In genomic region chr7:105521731-105522458, GRCh38 we compare ENCODE assay signal across 8 cellular contexts. TPM values are rescaled to one million over a fixed set of nuclear protein-coding genes. Genes with fewer than 3 reads are reported as not detected.
A peak's percentile ranks its signal among the peaks of the same experiment; 100 is the strongest.
DNase-seq lines count a peak whose midpoint lies in the region; ATAC-seq and TF ChIP-seq lines count a peak whose summit lies in the region.

A gene with protein sequence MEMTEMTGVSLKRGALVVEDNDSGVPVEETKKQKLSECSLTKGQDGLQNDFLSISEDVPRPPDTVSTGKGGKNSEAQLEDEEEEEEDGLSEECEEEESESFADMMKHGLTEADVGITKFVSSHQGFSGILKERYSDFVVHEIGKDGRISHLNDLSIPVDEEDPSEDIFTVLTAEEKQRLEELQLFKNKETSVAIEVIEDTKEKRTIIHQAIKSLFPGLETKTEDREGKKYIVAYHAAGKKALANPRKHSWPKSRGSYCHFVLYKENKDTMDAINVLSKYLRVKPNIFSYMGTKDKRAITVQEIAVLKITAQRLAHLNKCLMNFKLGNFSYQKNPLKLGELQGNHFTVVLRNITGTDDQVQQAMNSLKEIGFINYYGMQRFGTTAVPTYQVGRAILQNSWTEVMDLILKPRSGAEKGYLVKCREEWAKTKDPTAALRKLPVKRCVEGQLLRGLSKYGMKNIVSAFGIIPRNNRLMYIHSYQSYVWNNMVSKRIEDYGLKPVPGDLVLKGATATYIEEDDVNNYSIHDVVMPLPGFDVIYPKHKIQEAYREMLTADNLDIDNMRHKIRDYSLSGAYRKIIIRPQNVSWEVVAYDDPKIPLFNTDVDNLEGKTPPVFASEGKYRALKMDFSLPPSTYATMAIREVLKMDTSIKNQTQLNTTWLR (minus strand): TSS chr7:105522271. CDS start chr7:105508512, 13,759 bp downstream.

- CTCF ChIA-PET in IMR-90 (lab: Yijun Ruan, JAX), result no interaction called here

- intact Hi-C loops in IMR-90 (cut with micrococcal nuclease), result loop anchor here (5.0 kb wide), 1 partner anchor 135 kb away; the partner anchor contains the start of gene SRPK2

- peaks cover 7 to 27% of the 10 kb centered on the region in 2 experiments; a peak in 2 of 4 replicates for H3K79me1 ChIP-seq in IMR-90 (ENCODE audit: low read depth in 1 of 2, low read length in 2 of 2)

- 0% methylated on average over 26 of the region's 96 CpGs; no CpG with 5 or more reads in 1 of the 2 experiments for WGBS in IMR-90 (ENCODE audit: extremely low coverage in 2 of 2, insufficient read length in 1 of 2), 2 experiments

- H3K27me3 Mint-ChIP-seq in activated T-cell treated with anti-CD3 and anti-CD28 coated beads, Interleukin-2, amount 50 U/mL, for 4 hours (ENCODE audit: low read depth), result no peaks in the 10 kb centered on the region

- H3K4ac ChIP-seq in IMR-90 (ENCODE audit: low read depth, low read length), result peak within 1 kb of the TSS; percentile 74

- H3K9me3 ChIP-seq in IMR-90 (ENCODE audit: control insufficient read depth, insufficient read depth, low read length), result no peaks in the 10 kb centered on the region

- H3K23ac ChIP-seq in IMR-90 (ENCODE audit: low read depth, low read length), result peak within 1 kb of the TSS; percentile 74

- H3K4me1 Mint-ChIP-seq in activated T-cell treated with anti-CD3 and anti-CD28 coated beads, Interleukin-2, amount 50 U/mL, for 4 hours (ENCODE audit: low read depth), result peaks cover 13% of the 10 kb centered on the region

- DNase-seq in DMS114 treated with DMSO at 0.1 percent for 48 hours (lab: John Stamatoyannopoulos, UW; ENCODE audit: unreplicated experiment) (peak; percentile 67), IMR-90 (peak; percentile 88), OCI-M2 (lab: John Stamatoyannopoulos, UW; ENCODE audit: unreplicated experiment) (peak; percentile 44), myocyte (ENCODE audit: low read depth) (peak; percentile 94)
- peak; percentile 73 for DNase-seq in activated T-cell treated with anti-CD3 and anti-CD28 coated beads, Interleukin-2, amount 50 U/mL, for 4 hours
- peak; percentile 50 to 81 for DNase-seq in stimulated activated CD8-positive, alpha-beta memory T cell treated with anti-CD3 and anti-CD28 coated beads, Interleukin-7, amount 100 ng/mL, for 4 hours (ENCODE audit: low read depth in 2 of 2)

- peak within 1 kb of the TSS; percentile 97 for H2AFZ ChIP-seq in IMR-90 (replicated peaks; ENCODE audit: low read length, poor library complexity)

- peak within 1 kb of the TSS; percentile 74 for H4K5ac ChIP-seq in IMR-90 (ENCODE audit: low read depth, low read length)

- H2BK120ac ChIP-seq in IMR-90 (ENCODE audit: low read depth, low read length), result peak within 1 kb of the TSS; percentile 27; the same call in 1 of the 2 replicates

- no peaks in the 10 kb centered on the region for H3K9me1 ChIP-seq in IMR-90 (ENCODE audit: insufficient read depth, low read length)

- no peak for TF ChIP-seq RAD21 in IMR-90 (IDR thresholded peaks at IDR 0.05; ENCODE audit: low read length)

- peaks cover 1% of the 10 kb centered on the region; the same call in 1 of the 2 replicates for H3K36me3 ChIP-seq in IMR-90 (ENCODE audit: control insufficient read depth, insufficient read depth, low read length)

- H3K56ac ChIP-seq in IMR-90 (ENCODE audit: extremely low read depth, insufficient read depth, low read length), result peak within 1 kb of the TSS; percentile 50; the same call in 1 of the 2 replicates

- in situ Hi-C loops in IMR-90 (cut with MboI; ENCODE audit: low sequenced_read_pairs), result no loop called here

- TF ChIP-seq POLR2A in IMR-90 (IDR thresholded peaks at IDR 0.05; ENCODE audit: low read depth, low read length), result peak; percentile 84

- peak within 1 kb of the TSS; percentile 72 for H3K4me3 ChIP-seq in IMR-90 (ENCODE audit: insufficient read depth, low read depth, low read length)

- H3K4me3 Mint-ChIP-seq in activated T-cell treated with anti-CD3 and anti-CD28 coated beads, Interleukin-2, amount 50 U/mL, for 4 hours, result peak within 1 kb of the TSS; percentile 95

- peak within 1 kb of the TSS; percentile 63; the same call in 1 of the 2 replicates for H2AK5ac ChIP-seq in IMR-90 (ENCODE audit: low read depth, low read length)

- H3K4me2 ChIP-seq in IMR-90 (ENCODE audit: low read depth, low read length), result peak within 1 kb of the TSS; percentile 96

- dilution Hi-C loops in IMR-90 (cut with HindIII; ENCODE audit: low sequenced_read_pairs, unreplicated experiment), result no loop called here

- H4K20me1 ChIP-seq in IMR-90 (ENCODE audit: insufficient read depth, low read length), result peaks cover 9% of the 10 kb centered on the region

- peak within 1 kb of the TSS; percentile 91 to 92 for H4K8ac ChIP-seq in IMR-90 (ENCODE audit: low read depth in 2 of 2, low read length in 2 of 2)

- no peaks in the 10 kb centered on the region for H3K9me3 Mint-ChIP-seq in activated T-cell treated with anti-CD3 and anti-CD28 coated beads, Interleukin-2, amount 50 U/mL, for 4 hours

- peak within 1 kb of the TSS; percentile 72 for H4K91ac ChIP-seq in IMR-90 (ENCODE audit: insufficient read depth, low read depth, low read length)

- H3K14ac ChIP-seq in IMR-90 (replicated peaks; ENCODE audit: low read depth, low read length), result peak within 1 kb of the TSS; percentile 81

- H3K4me1 ChIP-seq in IMR-90 (ENCODE audit: control insufficient read depth, insufficient read depth, low read length), result peaks cover 2% of the 10 kb centered on the region; the same call in 1 of the 2 replicates

- no TSS peak for BruUV-seq in IMR-90 (replicated peaks; lab: Mats Ljungman, UMichigan)

- no peak for TF ChIP-seq CTCF in IMR-90 (conservative IDR thresholded peaks at IDR 0.05; ENCODE audit: low read depth, low read length)

- peak within 1 kb of the TSS; percentile 95 for H2AK9ac ChIP-seq in IMR-90 (replicated peaks; ENCODE audit: low read depth, low read length, poor library complexity)

- no peak within 1 kb of the TSS for H2BK20ac ChIP-seq in IMR-90 (ENCODE audit: low read depth, low read length)

- no peaks in the 10 kb centered on the region for H3K27me3 ChIP-seq in IMR-90 (ENCODE audit: control insufficient read depth, insufficient read depth, low read length)

- peak within 1 kb of the TSS; percentile 89 for H3K9ac ChIP-seq in IMR-90 (ENCODE audit: low read depth, low read length)

- POLR2A ChIA-PET in IMR-90 (lab: Charles Lee; ENCODE audit: unreplicated experiment), result no interaction called here

- H3K27ac ChIP-seq in IMR-90 (ENCODE audit: insufficient read depth, low read length), result peak within 1 kb of the TSS; percentile 86

- H2BK15ac ChIP-seq in IMR-90 (ENCODE audit: low read depth, low read length), result 0 out of 3 replicates have a peak within 1 kb of the TSS, but pooled peaks have one; percentile 79

- H2BK5ac ChIP-seq in IMR-90 (ENCODE audit: low read depth, low read length, poor library complexity, severe bottlenecking), result peak within 1 kb of the TSS; percentile 84

- ATAC-seq in GM21528 (IDR thresholded peaks at IDR 0.05; ENCODE audit: low FRiP score, unreplicated experiment), result peak; percentile 92
- peak; percentile 95 for ATAC-seq in IMR-90 (ENCODE audit: low read depth)
- peak; percentile 92 for ATAC-seq in activated T-cell treated with anti-CD3 and anti-CD28 coated beads, Interleukin-2, amount 50 U/mL, for 4 hours
- peak; percentile 97 for ATAC-seq in esophagus mucosa

- peaks cover 9% of the 10 kb centered on the region for H3K36me3 Mint-ChIP-seq in activated T-cell treated with anti-CD3 and anti-CD28 coated beads, Interleukin-2, amount 50 U/mL, for 4 hours (ENCODE audit: insufficient read depth)

- peak within 1 kb of the TSS; percentile 66; the same call in 1 of the 2 replicates for H3K18ac ChIP-seq in IMR-90 (ENCODE audit: low read depth, low read length)

TF ChIP-seq in IMR-90, 13 proteins besides CTCF, POLR2A, EP300 and RAD21:
- peak; percentile 97 for TF ChIP-seq MXI1 (IDR thresholded peaks at IDR 0.05; ENCODE audit: borderline replicate concordance, low read depth, low read length)
- peak; percentile 48; the same call in 1 of the 2 replicates for TF ChIP-seq MAZ (IDR thresholded peaks at IDR 0.05; ENCODE audit: borderline replicate concordance, low read depth, low read length)
- TF ChIP-seq USF2 (IDR thresholded peaks at IDR 0.05; ENCODE audit: low read depth, low read length), result peak; percentile 78
- no peak for TF ChIP-seq MAFK (IDR thresholded peaks at IDR 0.05; ENCODE audit: low read depth, low read length)
- TF ChIP-seq BHLHE40 (IDR thresholded peaks at IDR 0.05; ENCODE audit: low read depth, low read length), result peak; percentile 93
- no peak for TF ChIP-seq NFE2L2 (IDR thresholded peaks at IDR 0.05; ENCODE audit: low read depth, low read length)

RNA-seq across cellular contexts. Expression of the gene that starts here (rescaled TPM):
- total RNA-seq in IMR-90 (2012; rRNA removed) (17.0 and 24.7 TPM in 2 replicates), esophagus mucosa (12.1 TPM), myocyte (22.3 and 38.5 TPM in 2 replicates)
- polyA plus RNA-seq in IMR-90 (2012; rRNA removed), result 9.7 and 11.7 TPM in 2 replicates
- 2.6 and 3.4 TPM in 2 replicates for polyA plus RNA-seq in IMR-90 (2012; cell fraction: cytosol; rRNA removed)
- 3.2 and 12.2 TPM in 2 replicates for polyA plus RNA-seq in IMR-90 (2012; cell fraction: nucleus; rRNA removed; ENCODE audit: low replicate concordance)
- 10 to 100 TPM; 34.4 to 53.9 (median 41.4) TPM for total RNA-seq in activated T-cell treated with anti-CD3 and anti-CD28 coated beads, Interleukin-2, amount 50 U/mL, for 4 hours
- 8.2 TPM for polyA plus RNA-seq in myocyte (2012)

Comparison
In these comparisons a context has a peak if more than half of its experiments do, and no peak if none do; other contexts are left out.
1. Peak in every context shown above with its lines: DNase-seq, ATAC-seq, H3K4me3 ChIP-seq and H3K27ac ChIP-seq.
2. DNase-seq: peak in every context shown above with its lines; median percentile 94 in myocyte; 88 in IMR-90; 73 in activated T-cell treated with anti-CD3 and anti-CD28 coated beads, Interleukin-2, amount 50 U/mL, for 4 hours; 67 in DMS114 treated with DMSO at 0.1 percent for 48 hours; 66 in stimulated activated CD8-positive, alpha-beta memory T cell treated with anti-CD3 and anti-CD28 coated beads, Interleukin-7, amount 100 ng/mL, for 4 hours; 44 in OCI-M2.